In the genomic region with DNA sequence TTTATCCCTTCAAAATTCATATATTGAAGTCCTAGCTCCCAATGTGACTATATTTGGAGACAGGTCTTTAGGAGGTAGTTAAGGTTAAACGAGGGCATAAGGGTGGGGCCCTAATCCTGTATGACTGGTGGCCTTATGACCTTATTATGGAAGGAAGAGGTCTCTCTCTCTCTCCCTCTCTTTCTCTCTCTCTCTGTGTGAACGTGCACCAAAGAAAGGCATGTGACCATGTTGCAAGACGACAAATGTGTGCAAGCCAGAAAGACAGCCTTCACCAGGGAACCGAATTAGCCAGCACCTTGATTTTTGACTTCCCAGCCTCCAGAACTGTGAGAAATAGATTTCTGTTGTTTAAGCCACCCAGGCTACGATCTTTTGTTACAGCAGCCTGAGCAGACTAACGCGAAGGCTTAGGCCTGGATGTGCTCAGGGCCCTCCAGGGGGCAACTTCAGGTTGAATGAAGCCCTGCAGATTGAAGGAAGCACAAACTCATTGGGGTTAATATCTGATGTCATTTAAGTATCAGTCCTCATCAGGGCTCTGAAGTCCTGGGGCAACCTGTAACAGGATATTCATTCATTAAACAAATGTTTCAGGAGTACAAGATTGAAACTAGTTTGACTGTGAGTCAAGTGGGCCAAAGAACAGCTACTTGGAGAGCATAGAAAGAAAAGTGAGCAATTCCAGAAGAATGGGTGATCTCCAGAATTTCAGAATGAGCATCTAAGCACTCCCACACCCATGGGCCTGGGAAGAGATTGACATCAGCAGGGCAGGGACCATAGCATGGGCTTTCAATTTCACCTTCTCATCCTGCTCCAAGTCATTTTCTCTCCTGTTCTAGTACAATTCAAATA, we compare ENCODE assay signal across 10 cellular contexts.
DNase-seq lines count a peak whose midpoint lies in the region; ATAC-seq and TF ChIP-seq lines count a peak whose summit lies in the region.
"Had no signal": no experiment of that assay in that cellular context is flagged by ENCODE, and none has a peak within 500 bp of the region (broad histone marks: within the 10 kb centered on the region; RNA-seq: fewer than 3 reads in every experiment).

No MANE protein-coding gene starts in this region.

- no peaks in the 10 kb centered on the region for H3K27me3 ChIP-seq in CD4-positive, CD25-positive, alpha-beta regulatory T cell (ENCODE audit: control insufficient read depth, insufficient read depth, low read length)
- H3K27me3 ChIP-seq: tibial nerve had no signal

- H3K27me3 Mint-ChIP-seq in CD4-positive, CD25-positive, alpha-beta regulatory T cell = no peaks in the 10 kb centered on the region
- no peaks in the 10 kb centered on the region for H3K27me3 Mint-ChIP-seq in activated T-helper 17 cell treated with anti-CD3 and anti-CD28 coated beads, Interleukin-2, amount 50 U/mL, for 72 hours

- H3K9me3 ChIP-seq in CD4-positive, CD25-positive, alpha-beta regulatory T cell (ENCODE audit: control insufficient read depth in 2 of 2, low read length in 2 of 2) = no peaks in the 10 kb centered on the region
- H3K9me3 ChIP-seq: tibial nerve had no signal

- H3K4me3 Mint-ChIP-seq in CD4-positive, CD25-positive, alpha-beta regulatory T cell = peak overlapping the region in 2 of 4 donors; percentile 17 to 68
- peak overlapping the region; percentile 78 for H3K4me3 Mint-ChIP-seq in activated T-helper 17 cell treated with anti-CD3 and anti-CD28 coated beads, Interleukin-2, amount 50 U/mL, for 72 hours

- no peak for TF ChIP-seq CTCF in fibroblast of pulmonary artery (IDR thresholded peaks at IDR 0.05; ENCODE audit: low read length, missing control alignments)

- H3K4me1 ChIP-seq in CD4-positive, CD25-positive, alpha-beta regulatory T cell (ENCODE audit: control insufficient read depth, insufficient read depth, low read length, poor library complexity, severe bottlenecking) = peaks cover 51% of the 10 kb centered on the region

- ATAC-seq in CD4-positive, CD25-positive, alpha-beta regulatory T cell (ENCODE audit: low read depth in 2 of 2) = no peak
- peak; percentile 26 for ATAC-seq in GM21717 (IDR thresholded peaks at IDR 0.05; ENCODE audit: unreplicated experiment)
- peak; percentile 72 for ATAC-seq in activated T-helper 17 cell treated with anti-CD3 and anti-CD28 coated beads, Interleukin-2, amount 50 U/mL, for 72 hours (replicated peaks)
- ATAC-seq in HG03439 (IDR thresholded peaks at IDR 0.05; ENCODE audit: unreplicated experiment) = no peak

- DNase-seq in CD4-positive, CD25-positive, alpha-beta regulatory T cell = peak in 2 of 3 donors; percentile 12 to 43
- DNase-seq in fibroblast of pulmonary artery (ENCODE audit: low read depth) (peak; percentile 63), KBM-7 (no peak), GM19238 (ENCODE audit: insufficient read length, low spot score) (no peak), DMS79 (lab: John Stamatoyannopoulos, UW) (no peak)
- DNase-seq: occipital lobe had no signal

- H3K27ac ChIP-seq in CD4-positive, CD25-positive, alpha-beta regulatory T cell (ENCODE audit: insufficient read depth, low read length, poor library complexity, severe bottlenecking) = peak overlapping the region; percentile 89
- H3K27ac ChIP-seq: tibial nerve had no signal

- no peaks in the 10 kb centered on the region for H3K36me3 Mint-ChIP-seq in CD4-positive, CD25-positive, alpha-beta regulatory T cell
- peaks cover 8% of the 10 kb centered on the region for H3K36me3 Mint-ChIP-seq in activated T-helper 17 cell treated with anti-CD3 and anti-CD28 coated beads, Interleukin-2, amount 50 U/mL, for 72 hours (ENCODE audit: low read depth)

- in situ Hi-C loops in KBM-7 (cut with MboI; ENCODE audit: low pct_unique_long_range_greater_than_20kb, low sequenced_read_pairs) = no loop called here

- H3K9me3 Mint-ChIP-seq in CD4-positive, CD25-positive, alpha-beta regulatory T cell = peaks cover 0 to 4% (median 0%) of the 10 kb centered on the region in 7 donors
- peaks cover 10% of the 10 kb centered on the region for H3K9me3 Mint-ChIP-seq in activated T-helper 17 cell treated with anti-CD3 and anti-CD28 coated beads, Interleukin-2, amount 50 U/mL, for 72 hours

- H3K36me3 ChIP-seq in CD4-positive, CD25-positive, alpha-beta regulatory T cell (ENCODE audit: control insufficient read depth, insufficient read depth, low read length) = no peaks in the 10 kb centered on the region
- H3K36me3 ChIP-seq: tibial nerve had no signal

- H3K4me1 Mint-ChIP-seq in CD4-positive, CD25-positive, alpha-beta regulatory T cell = peaks cover 35 to 67% (median 50%) of the 10 kb centered on the region in 4 donors
- peaks cover 50% of the 10 kb centered on the region for H3K4me1 Mint-ChIP-seq in activated T-helper 17 cell treated with anti-CD3 and anti-CD28 coated beads, Interleukin-2, amount 50 U/mL, for 72 hours

- H3K27ac Mint-ChIP-seq in CD4-positive, CD25-positive, alpha-beta regulatory T cell = peak overlapping the region; percentile 57 to 99 (median 95)
- peak overlapping the region; percentile 92 for H3K27ac Mint-ChIP-seq in activated T-helper 17 cell treated with anti-CD3 and anti-CD28 coated beads, Interleukin-2, amount 50 U/mL, for 72 hours

- H3K4me3 ChIP-seq in CD4-positive, CD25-positive, alpha-beta regulatory T cell (ENCODE audit: low read depth, low read length) = no peak overlapping the region
- no peak overlapping the region for H3K4me3 ChIP-seq in fibroblast of pulmonary artery (replicated peaks; ENCODE audit: low read depth, low read length)
- H3K4me3 ChIP-seq: tibial nerve had no signal

Comparison
In these comparisons a context has a peak if more than half of its experiments do, and no peak if none do; other contexts are left out.
1. ATAC-seq: peak in GM21717 (single experiment) and activated T-helper 17 cell treated with anti-CD3 and anti-CD28 coated beads, Interleukin-2, amount 50 U/mL, for 72 hours (single experiment); none in CD4-positive, CD25-positive, alpha-beta regulatory T cell (0 of 2) and HG03439 (single experiment).
2. DNase-seq: peak in CD4-positive, CD25-positive, alpha-beta regulatory T cell (2 of 3) and fibroblast of pulmonary artery (single experiment); none in KBM-7 (single experiment), GM19238 (single experiment) and DMS79 (single experiment).